ENCODE assay signal across 17 cellular contexts in genomic region chr9:1941989-1942388, GRCh38.
DNase-seq lines count a peak whose midpoint lies in the region; ATAC-seq and TF ChIP-seq lines count a peak whose summit lies in the region.
"Had no signal": no experiment of that assay in that cellular context is flagged by ENCODE, and none has a peak within 500 bp of the region (broad histone marks: within the 10 kb centered on the region; RNA-seq: fewer than 3 reads in every experiment).

No MANE protein-coding gene starts in this region.

- H3K9me3 ChIP-seq in breast epithelium (no peaks in the 10 kb centered on the region), OCI-LY7 (ENCODE audit: low read length) (no peaks in the 10 kb centered on the region)

- no peaks in the 10 kb centered on the region for H3K79me2 ChIP-seq in OCI-LY7 (ENCODE audit: insufficient read depth, low read depth, low read length)

- H3K36me3 ChIP-seq in breast epithelium (no peaks in the 10 kb centered on the region), OCI-LY7 (ENCODE audit: insufficient read depth, low read length) (no peaks in the 10 kb centered on the region)
- H3K36me3 ChIP-seq: tibial nerve had no signal

- no peak overlapping the region for H3K4me2 ChIP-seq in OCI-LY7 (ENCODE audit: low read length)

- no peaks in the 10 kb centered on the region for H3K27me3 ChIP-seq in breast epithelium
- H3K27me3 ChIP-seq: tibial nerve had no signal

- H3K27me3 Mint-ChIP-seq in MCF 10A (ENCODE audit: insufficient read depth, unreplicated experiment) (peaks cover 40% of the 10 kb centered on the region), type B pancreatic cell (no peaks in the 10 kb centered on the region)

- H2AFZ ChIP-seq in OCI-LY7 (ENCODE audit: low read length): no peak overlapping the region

- CTCF ChIA-PET in MCF 10A (lab: Yijun Ruan, JAX): interaction anchor here (0.6 to 1.4 kb wide), 5 partner anchors 21 to 145 kb away, joined by 3 to 4 read pairs (median 4); no protein-coding TSS in a partner anchor
- CTCF ChIA-PET in OCI-LY7 (lab: Charles Lee; ENCODE audit: unreplicated experiment): no interaction called here

- H3K27ac ChIP-seq in breast epithelium (no peak overlapping the region), OCI-LY7 (ENCODE audit: low read depth, low read length, poor library complexity, severe bottlenecking) (no peak overlapping the region)
- H3K27ac ChIP-seq: epithelial cell of prostate, tibial nerve had no signal

- DNase-seq in MCF 10A (ENCODE audit: unreplicated experiment): no peak
- no peak for DNase-seq in breast epithelium (ENCODE audit: low spot score in 2 of 2)
- DNase-seq in OCI-LY7 (ENCODE audit: low spot score): no peak
- peak; percentile 17 for DNase-seq in fibroblast of the aortic adventitia (ENCODE audit: low read depth)
- DNase-seq in type B pancreatic cell (ENCODE audit: extremely low spot score, unreplicated experiment): no peak
- DNase-seq: activated CD4-positive, alpha-beta T cell treated with anti-CD3 and anti-CD28 coated beads for 1 hour; GF-D8; immature natural killer cell; NCI-H1105; NCI-H69; SHP77 had no signal

- intact Hi-C loops in MCF 10A (cut with micrococcal nuclease): loop anchor here (1.0 to 2.0 kb wide), 3 partner anchors 75 to 145 kb away; no protein-coding TSS in a partner anchor
- intact Hi-C loops in breast epithelium (cut with DNase I; ENCODE audit: low total_unique reads): no loop called here
- intact Hi-C loops in OCI-LY7 (cut with micrococcal nuclease; ENCODE audit: unreplicated experiment): loop anchor here (10.0 kb wide), 1 partner anchor 217 kb away; no protein-coding TSS in a partner anchor

- POLR2A ChIA-PET in MCF 10A (lab: Yijun Ruan, JAX) (interaction anchor here (0.9 to 1.2 kb wide), 2 partner anchors 37 to 73 kb away, joined by 3 read pairs; partner anchors contain the start of gene SMARCA2), OCI-LY7 (lab: Charles Lee) (no interaction called here)

- H3K27ac Mint-ChIP-seq in MCF 10A (ENCODE audit: low read depth, unreplicated experiment) (no peak overlapping the region), type B pancreatic cell (no peak overlapping the region)
- H3K27ac Mint-ChIP-seq: activated T-helper 17 cell treated with anti-CD3 and anti-CD28 coated beads, Interleukin-2, amount 50 U/mL, for 72 hours; immature natural killer cell had no signal

- TF ChIP-seq POLR2A in breast epithelium (IDR thresholded peaks at IDR 0.05): no peak

- no peaks in the 10 kb centered on the region for H3K9me3 Mint-ChIP-seq in MCF 10A (ENCODE audit: unreplicated experiment)
- H3K9me3 Mint-ChIP-seq in type B pancreatic cell: peaks cover 11% of the 10 kb centered on the region
- H3K9me3 Mint-ChIP-seq: activated T-helper 17 cell treated with anti-CD3 and anti-CD28 coated beads, Interleukin-2, amount 50 U/mL, for 72 hours; immature natural killer cell had no signal

- H3K4me3 Mint-ChIP-seq in MCF 10A (ENCODE audit: unreplicated experiment) (no peak overlapping the region), type B pancreatic cell (no peak overlapping the region)
- H3K4me3 Mint-ChIP-seq: activated T-helper 17 cell treated with anti-CD3 and anti-CD28 coated beads, Interleukin-2, amount 50 U/mL, for 72 hours; immature natural killer cell had no signal

- H4K20me1 ChIP-seq in OCI-LY7 (ENCODE audit: insufficient read depth, low read length): no peaks in the 10 kb centered on the region

- ATAC-seq in GM21576 (IDR thresholded peaks at IDR 0.05; ENCODE audit: unreplicated experiment) (no peak), GM21528 (IDR thresholded peaks at IDR 0.05; ENCODE audit: low FRiP score, unreplicated experiment) (no peak), HG03469 (IDR thresholded peaks at IDR 0.05; ENCODE audit: unreplicated experiment) (no peak)
- ATAC-seq: activated T-helper 17 cell treated with anti-CD3 and anti-CD28 coated beads, Interleukin-2, amount 50 U/mL, for 72 hours had no signal

- H3K4me1 Mint-ChIP-seq in MCF 10A (ENCODE audit: insufficient read depth, unreplicated experiment) (no peaks in the 10 kb centered on the region), type B pancreatic cell (ENCODE audit: unreplicated experiment) (peaks cover 1% of the 10 kb centered on the region)
- H3K4me1 Mint-ChIP-seq: immature natural killer cell had no signal

- no TSS peak for BruUV-seq in MCF 10A (replicated peaks; lab: Mats Ljungman, UMichigan)
- no TSS peak for BruUV-seq in OCI-LY7 (replicated peaks; lab: Mats Ljungman, UMichigan)

- H3K36me3 Mint-ChIP-seq in MCF 10A (ENCODE audit: insufficient read depth, unreplicated experiment): no peaks in the 10 kb centered on the region
- H3K36me3 Mint-ChIP-seq in type B pancreatic cell: no peaks in the 10 kb centered on the region
- H3K36me3 Mint-ChIP-seq: immature natural killer cell had no signal

- H3K4me1 ChIP-seq in breast epithelium (no peaks in the 10 kb centered on the region), OCI-LY7 (ENCODE audit: insufficient read depth, low read length, poor library complexity, severe bottlenecking) (peaks cover 12% of the 10 kb centered on the region)
- H3K4me1 ChIP-seq: tibial nerve had no signal

- no peaks in the 10 kb centered on the region for H3K9me2 ChIP-seq in OCI-LY7 (ENCODE audit: insufficient read depth, low read length)

- TF ChIP-seq CTCF in MCF 10A (IDR thresholded peaks at IDR 0.05; ENCODE audit: unreplicated experiment): peak; percentile 31
- no peak for TF ChIP-seq CTCF in breast epithelium (IDR thresholded peaks at IDR 0.05)
- 0 out of 2 replicates have a peak, but pooled peaks have one; percentile 21 for TF ChIP-seq CTCF in OCI-LY7 (conservative IDR thresholded peaks at IDR 0.05; ENCODE audit: low read length)
- peak; percentile 35 for TF ChIP-seq CTCF in fibroblast of the aortic adventitia (IDR thresholded peaks at IDR 0.05; ENCODE audit: insufficient read depth, low read length)
- peak; percentile 31 for TF ChIP-seq CTCF in type B pancreatic cell (conservative IDR thresholded peaks at IDR 0.05)

- H3K4me3 ChIP-seq in breast epithelium (no peak overlapping the region), OCI-LY7 (ENCODE audit: low read depth, low read length, poor library complexity, severe bottlenecking) (no peak overlapping the region), fibroblast of the aortic adventitia (ENCODE audit: low read depth, low read length) (no peak overlapping the region)
- H3K4me3 ChIP-seq: tibial nerve had no signal

Comparison
In these comparisons a context has a peak if more than half of its experiments do, and no peak if none do; other contexts are left out.
1. CTCF ChIP-seq: peak in MCF 10A (single experiment), OCI-LY7 (single experiment), fibroblast of the aortic adventitia (single experiment) and type B pancreatic cell (single experiment); none in breast epithelium (0 of 3).